Comparison of ENCODE assay signal across 1 cellular context in the genomic region with DNA sequence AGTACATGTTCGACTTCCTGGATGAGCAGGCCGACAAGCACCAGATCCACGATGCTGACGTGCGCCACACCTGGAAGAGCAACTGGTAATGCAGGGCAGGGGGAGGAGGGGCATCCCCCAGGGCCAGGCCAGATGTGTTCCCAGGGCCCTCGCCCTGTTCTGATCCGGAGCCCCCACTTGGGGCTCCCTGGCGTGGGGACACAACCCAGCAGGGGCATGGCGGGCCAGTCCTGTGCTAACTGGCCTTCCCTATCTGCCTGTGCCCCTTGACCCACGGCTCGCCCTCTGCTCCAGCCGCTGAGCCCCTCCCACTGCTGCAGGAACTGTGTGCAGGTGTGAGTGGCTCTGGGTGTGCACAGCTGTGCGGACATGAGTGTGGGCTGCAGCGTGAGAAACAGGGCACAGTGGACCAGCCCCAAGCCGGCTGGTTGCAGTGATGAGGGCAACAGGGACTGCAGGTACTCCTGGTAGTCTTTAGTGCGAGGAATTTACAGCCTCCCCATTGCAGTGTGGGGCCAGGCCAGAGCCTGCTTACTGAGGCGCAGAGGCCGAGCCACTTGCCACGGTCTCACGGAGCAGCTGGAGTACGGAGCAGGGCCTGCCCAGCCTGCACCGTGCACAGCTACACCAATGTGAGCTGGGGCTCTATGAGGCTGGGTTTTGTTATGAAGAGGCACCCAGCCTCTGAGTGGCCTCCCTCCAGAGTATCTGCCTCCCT.
TF ChIP-seq lines count a peak whose summit lies in the region.

No MANE protein-coding gene starts in this region.

TF ChIP-seq in K562, 482 proteins besides CTCF, POLR2A, EP300 and RAD21:
- TF ChIP-seq, protein P1, sequence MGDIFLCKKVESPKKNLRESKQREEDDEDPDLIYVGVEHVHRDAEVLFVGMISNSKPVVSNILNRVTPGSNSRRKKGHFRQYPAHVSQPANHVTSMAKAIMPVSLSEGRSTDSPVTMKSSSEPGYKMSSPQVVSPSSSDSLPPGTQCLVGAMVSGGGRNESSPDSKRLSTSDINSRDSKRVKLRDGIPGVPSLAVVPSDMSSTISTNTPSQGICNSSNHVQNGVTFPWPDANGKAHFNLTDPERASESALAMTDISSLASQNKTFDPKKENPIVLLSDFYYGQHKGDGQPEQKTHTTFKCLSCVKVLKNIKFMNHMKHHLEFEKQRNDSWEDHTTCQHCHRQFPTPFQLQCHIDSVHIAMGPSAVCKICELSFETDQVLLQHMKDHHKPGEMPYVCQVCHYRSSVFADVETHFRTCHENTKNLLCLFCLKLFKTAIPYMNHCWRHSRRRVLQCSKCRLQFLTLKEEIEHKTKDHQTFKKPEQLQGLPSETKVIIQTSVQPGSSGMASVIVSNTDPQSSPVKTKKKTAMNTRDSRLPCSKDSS (IDR thresholded peaks at IDR 0.05; ENCODE audit: low read depth, partially characterized antibody), result no peak
- TF ChIP-seq POLR2G (IDR thresholded peaks at IDR 0.05; ENCODE audit: low read depth, low read length) (peak; percentile 45; the same call in 1 of the 2 replicates), POLR2B (IDR thresholded peaks at IDR 0.05; ENCODE audit: low read depth, partially characterized antibody) (no peak)
- TF ChIP-seq, protein P2, sequence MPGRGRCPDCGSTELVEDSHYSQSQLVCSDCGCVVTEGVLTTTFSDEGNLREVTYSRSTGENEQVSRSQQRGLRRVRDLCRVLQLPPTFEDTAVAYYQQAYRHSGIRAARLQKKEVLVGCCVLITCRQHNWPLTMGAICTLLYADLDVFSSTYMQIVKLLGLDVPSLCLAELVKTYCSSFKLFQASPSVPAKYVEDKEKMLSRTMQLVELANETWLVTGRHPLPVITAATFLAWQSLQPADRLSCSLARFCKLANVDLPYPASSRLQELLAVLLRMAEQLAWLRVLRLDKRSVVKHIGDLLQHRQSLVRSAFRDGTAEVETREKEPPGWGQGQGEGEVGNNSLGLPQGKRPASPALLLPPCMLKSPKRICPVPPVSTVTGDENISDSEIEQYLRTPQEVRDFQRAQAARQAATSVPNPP (IDR thresholded peaks at IDR 0.05; ENCODE audit: borderline replicate concordance, insufficient read depth, insufficient read length), result no peak
- TF ChIP-seq, protein P3, sequence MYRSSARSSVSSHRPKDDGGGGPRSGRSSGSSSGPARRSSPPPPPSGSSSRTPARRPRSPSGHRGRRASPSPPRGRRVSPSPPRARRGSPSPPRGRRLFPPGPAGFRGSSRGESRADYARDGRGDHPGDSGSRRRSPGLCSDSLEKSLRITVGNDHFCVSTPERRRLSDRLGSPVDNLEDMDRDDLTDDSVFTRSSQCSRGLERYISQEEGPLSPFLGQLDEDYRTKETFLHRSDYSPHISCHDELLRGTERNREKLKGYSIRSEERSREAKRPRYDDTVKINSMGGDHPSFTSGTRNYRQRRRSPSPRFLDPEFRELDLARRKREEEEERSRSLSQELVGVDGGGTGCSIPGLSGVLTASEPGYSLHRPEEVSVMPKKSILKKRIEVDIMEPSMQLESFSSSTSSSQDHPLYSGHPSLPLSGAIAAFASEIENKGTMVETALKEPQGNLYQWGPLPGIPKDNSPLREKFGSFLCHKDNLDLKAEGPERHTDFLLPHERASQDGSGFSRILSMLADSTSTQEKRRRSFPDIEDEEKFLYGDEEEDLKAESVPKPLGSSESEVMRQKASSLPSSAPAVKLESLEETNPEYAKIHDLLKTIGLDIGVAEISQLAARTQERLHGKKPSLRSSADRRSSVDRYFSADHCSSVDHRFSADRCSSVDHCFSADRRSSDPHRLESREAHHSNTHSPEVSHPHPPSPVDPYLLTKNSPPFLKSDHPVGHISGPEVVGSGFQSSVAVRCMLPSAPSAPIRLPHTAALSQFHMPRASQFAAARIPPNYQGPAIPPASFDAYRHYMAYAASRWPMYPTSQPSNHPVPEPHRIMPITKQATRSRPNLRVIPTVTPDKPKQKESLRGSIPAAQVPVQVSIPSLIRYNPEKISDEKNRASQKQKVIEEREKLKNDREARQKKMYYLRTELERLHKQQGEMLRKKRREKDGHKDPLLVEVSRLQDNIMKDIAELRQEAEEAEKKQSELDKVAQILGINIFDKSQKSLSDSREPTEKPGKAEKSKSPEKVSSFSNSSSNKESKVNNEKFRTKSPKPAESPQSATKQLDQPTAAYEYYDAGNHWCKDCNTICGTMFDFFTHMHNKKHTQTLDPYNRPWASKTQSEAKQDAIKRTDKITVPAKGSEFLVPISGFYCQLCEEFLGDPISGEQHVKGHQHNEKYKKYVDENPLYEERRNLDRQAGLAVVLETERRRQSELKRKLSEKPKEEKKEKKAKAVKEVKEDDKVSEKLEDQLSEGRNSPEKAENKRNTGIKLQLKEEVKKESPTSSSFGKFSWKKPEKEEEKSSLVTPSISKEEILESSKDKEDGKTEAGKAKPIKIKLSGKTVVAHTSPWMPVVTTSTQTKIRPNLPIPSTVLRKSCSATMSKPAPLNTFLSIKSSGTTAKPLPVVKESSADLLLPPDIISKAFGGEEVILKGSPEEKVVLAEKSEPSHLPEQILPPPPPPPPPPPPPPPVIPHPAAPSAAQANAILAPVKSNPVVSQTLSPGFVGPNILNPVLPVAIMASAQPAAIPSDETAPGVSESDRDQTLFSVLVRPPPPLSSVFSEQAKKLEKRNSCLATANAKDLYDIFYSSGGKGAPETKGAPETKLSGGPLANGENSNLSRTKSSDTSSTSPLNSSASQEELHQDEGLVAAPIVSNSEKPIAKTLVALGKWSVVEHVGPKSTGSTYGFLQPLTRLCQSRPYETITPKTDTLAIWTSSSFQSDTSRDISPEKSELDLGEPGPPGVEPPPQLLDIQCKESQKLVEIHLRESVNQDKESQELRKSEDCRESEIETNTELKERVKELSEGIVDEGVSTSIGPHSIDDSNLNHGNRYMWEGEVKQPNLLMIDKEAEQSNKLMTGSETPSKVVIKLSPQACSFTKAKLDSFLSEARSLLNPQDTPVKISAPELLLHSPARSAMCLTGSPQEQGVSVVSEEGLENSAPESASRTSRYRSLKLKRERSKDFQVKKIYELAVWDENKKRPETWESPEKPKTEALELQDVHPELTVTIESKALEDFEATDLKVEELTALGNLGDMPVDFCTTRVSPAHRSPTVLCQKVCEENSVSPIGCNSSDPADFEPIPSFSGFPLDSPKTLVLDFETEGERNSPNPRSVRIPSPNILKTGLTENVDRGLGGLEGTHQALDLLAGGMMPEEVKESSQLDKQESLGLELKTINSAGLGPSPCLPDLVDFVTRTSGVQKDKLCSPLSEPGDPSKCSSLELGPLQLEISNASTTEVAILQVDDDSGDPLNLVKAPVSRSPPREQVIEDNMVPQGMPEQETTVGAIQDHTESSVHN (IDR thresholded peaks at IDR 0.05; ENCODE audit: borderline replicate concordance in 1 of 2, low read depth in 1 of 2), result no peak
